Comparison of ENCODE assay signal across 1 cellular context in the genomic region with DNA sequence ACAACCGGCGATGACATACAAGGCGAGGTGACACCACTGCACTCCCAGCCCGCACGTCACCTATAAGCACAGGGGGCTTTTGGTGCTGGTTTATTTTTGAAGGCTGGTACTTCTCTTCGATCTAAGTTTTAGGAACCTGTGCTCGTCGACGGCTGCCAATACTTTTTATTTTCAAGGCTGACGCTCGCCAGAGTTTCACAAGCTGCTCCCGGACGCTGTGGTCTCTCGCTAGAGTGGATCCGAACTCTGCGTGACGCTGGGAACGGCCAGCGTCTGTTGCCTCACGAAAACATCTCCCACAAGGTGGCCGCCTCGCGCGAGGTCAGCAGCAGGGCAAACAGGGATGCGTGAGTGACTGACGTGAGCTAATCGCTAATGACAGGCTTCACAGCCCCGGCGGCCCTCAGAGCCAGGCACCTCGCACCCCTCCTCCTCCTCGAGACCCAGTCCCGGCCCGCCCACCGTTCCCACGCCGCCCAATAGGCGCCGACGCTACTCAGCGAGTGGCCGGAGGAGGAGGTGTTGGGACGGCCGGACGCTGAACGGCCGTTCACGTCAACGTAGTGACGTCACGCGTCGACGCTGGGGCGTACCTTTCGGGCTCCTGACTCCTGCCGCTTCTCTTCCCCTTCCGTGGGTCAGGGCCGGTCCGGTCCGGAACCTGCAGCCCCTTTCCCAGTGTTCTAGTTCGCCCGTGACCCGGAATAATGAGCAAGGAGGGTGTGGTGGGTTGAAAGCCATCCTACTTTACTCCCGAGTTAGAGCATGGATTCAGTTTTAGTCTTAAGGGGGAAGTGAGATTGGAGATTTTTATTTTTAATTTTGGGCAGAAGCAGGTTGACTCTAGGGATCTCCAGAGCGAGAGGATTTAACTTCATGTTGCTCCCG.
TF ChIP-seq lines count a peak whose summit lies in the region.

A gene (plus strand): TSS at position 621 of the 888 bp plus-strand sequence. CDS start 15,351 bp downstream, outside the sequence.

TF ChIP-seq in HepG2, 621 proteins besides CTCF, POLR2A, EP300 and RAD21 (continued from another document and continues in another):
- TF ChIP-seq, protein P1, sequence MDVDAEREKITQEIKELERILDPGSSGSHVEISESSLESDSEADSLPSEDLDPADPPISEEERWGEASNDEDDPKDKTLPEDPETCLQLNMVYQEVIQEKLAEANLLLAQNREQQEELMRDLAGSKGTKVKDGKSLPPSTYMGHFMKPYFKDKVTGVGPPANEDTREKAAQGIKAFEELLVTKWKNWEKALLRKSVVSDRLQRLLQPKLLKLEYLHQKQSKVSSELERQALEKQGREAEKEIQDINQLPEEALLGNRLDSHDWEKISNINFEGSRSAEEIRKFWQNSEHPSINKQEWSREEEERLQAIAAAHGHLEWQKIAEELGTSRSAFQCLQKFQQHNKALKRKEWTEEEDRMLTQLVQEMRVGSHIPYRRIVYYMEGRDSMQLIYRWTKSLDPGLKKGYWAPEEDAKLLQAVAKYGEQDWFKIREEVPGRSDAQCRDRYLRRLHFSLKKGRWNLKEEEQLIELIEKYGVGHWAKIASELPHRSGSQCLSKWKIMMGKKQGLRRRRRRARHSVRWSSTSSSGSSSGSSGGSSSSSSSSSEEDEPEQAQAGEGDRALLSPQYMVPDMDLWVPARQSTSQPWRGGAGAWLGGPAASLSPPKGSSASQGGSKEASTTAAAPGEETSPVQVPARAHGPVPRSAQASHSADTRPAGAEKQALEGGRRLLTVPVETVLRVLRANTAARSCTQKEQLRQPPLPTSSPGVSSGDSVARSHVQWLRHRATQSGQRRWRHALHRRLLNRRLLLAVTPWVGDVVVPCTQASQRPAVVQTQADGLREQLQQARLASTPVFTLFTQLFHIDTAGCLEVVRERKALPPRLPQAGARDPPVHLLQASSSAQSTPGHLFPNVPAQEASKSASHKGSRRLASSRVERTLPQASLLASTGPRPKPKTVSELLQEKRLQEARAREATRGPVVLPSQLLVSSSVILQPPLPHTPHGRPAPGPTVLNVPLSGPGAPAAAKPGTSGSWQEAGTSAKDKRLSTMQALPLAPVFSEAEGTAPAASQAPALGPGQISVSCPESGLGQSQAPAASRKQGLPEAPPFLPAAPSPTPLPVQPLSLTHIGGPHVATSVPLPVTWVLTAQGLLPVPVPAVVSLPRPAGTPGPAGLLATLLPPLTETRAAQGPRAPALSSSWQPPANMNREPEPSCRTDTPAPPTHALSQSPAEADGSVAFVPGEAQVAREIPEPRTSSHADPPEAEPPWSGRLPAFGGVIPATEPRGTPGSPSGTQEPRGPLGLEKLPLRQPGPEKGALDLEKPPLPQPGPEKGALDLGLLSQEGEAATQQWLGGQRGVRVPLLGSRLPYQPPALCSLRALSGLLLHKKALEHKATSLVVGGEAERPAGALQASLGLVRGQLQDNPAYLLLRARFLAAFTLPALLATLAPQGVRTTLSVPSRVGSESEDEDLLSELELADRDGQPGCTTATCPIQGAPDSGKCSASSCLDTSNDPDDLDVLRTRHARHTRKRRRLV (CRISPR knock-in tag; IDR thresholded peaks at IDR 0.05), result no peak
- TF ChIP-seq GATAD2A (CRISPR knock-in tag; IDR thresholded peaks at IDR 0.05), result peak; percentile 52
- no peak for TF ChIP-seq ZNF468 (CRISPR knock-in tag; IDR thresholded peaks at IDR 0.05)
- TF ChIP-seq GABPB1 (CRISPR knock-in tag; IDR thresholded peaks at IDR 0.05), result peak; percentile 92
- TF ChIP-seq ZNF616 (CRISPR knock-in tag; IDR thresholded peaks at IDR 0.05; ENCODE audit: low read depth), result 0 out of 2 replicates have a peak, but pooled peaks have one; percentile 50
- 0 out of 2 replicates have a peak, but pooled peaks have one; percentile 80 for TF ChIP-seq CAMTA2 (CRISPR knock-in tag; IDR thresholded peaks at IDR 0.05; ENCODE audit: borderline replicate concordance)
- no peak; the same call in 1 of the 2 replicates for TF ChIP-seq ZNF138 (CRISPR knock-in tag; IDR thresholded peaks at IDR 0.05; ENCODE audit: low read depth)
- peak; percentile 51; the same call in 1 of the 2 replicates for TF ChIP-seq YEATS4 (CRISPR knock-in tag; IDR thresholded peaks at IDR 0.05; ENCODE audit: borderline replicate concordance)
- peak; percentile 77; the same call in 1 of the 2 replicates for TF ChIP-seq ERF (CRISPR knock-in tag; IDR thresholded peaks at IDR 0.05)
- TF ChIP-seq ZBTB42 (CRISPR knock-in tag; IDR thresholded peaks at IDR 0.05), result no peak
- no peak for TF ChIP-seq ZNF550 (CRISPR knock-in tag; IDR thresholded peaks at IDR 0.05; ENCODE audit: borderline replicate concordance)
- TF ChIP-seq SKI (IDR thresholded peaks at IDR 0.05; ENCODE audit: partially characterized antibody), result no peak
- peak; percentile 64; the same call in 1 of the 2 replicates for TF ChIP-seq ZFP41 (CRISPR knock-in tag; IDR thresholded peaks at IDR 0.05; ENCODE audit: borderline replicate concordance)
- peak; percentile 47 for TF ChIP-seq RXRB (CRISPR knock-in tag; IDR thresholded peaks at IDR 0.05; ENCODE audit: borderline replicate concordance)
- 0 out of 2 replicates have a peak, but pooled peaks have one; percentile 41 for TF ChIP-seq FOXJ3 (CRISPR knock-in tag; IDR thresholded peaks at IDR 0.05; ENCODE audit: borderline replicate concordance)
- no peak for TF ChIP-seq ATRX (CRISPR knock-in tag; IDR thresholded peaks at IDR 0.05; ENCODE audit: borderline replicate concordance)
- TF ChIP-seq, protein P2, sequence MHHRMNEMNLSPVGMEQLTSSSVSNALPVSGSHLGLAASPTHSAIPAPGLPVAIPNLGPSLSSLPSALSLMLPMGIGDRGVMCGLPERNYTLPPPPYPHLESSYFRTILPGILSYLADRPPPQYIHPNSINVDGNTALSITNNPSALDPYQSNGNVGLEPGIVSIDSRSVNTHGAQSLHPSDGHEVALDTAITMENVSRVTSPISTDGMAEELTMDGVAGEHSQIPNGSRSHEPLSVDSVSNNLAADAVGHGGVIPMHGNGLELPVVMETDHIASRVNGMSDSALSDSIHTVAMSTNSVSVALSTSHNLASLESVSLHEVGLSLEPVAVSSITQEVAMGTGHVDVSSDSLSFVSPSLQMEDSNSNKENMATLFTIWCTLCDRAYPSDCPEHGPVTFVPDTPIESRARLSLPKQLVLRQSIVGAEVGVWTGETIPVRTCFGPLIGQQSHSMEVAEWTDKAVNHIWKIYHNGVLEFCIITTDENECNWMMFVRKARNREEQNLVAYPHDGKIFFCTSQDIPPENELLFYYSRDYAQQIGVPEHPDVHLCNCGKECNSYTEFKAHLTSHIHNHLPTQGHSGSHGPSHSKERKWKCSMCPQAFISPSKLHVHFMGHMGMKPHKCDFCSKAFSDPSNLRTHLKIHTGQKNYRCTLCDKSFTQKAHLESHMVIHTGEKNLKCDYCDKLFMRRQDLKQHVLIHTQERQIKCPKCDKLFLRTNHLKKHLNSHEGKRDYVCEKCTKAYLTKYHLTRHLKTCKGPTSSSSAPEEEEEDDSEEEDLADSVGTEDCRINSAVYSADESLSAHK (CRISPR knock-in tag; IDR thresholded peaks at IDR 0.05; ENCODE audit: borderline replicate concordance), result no peak
- TF ChIP-seq ATF1 (CRISPR knock-in tag; IDR thresholded peaks at IDR 0.05), result peak; percentile 93
- TF ChIP-seq, protein P3, sequence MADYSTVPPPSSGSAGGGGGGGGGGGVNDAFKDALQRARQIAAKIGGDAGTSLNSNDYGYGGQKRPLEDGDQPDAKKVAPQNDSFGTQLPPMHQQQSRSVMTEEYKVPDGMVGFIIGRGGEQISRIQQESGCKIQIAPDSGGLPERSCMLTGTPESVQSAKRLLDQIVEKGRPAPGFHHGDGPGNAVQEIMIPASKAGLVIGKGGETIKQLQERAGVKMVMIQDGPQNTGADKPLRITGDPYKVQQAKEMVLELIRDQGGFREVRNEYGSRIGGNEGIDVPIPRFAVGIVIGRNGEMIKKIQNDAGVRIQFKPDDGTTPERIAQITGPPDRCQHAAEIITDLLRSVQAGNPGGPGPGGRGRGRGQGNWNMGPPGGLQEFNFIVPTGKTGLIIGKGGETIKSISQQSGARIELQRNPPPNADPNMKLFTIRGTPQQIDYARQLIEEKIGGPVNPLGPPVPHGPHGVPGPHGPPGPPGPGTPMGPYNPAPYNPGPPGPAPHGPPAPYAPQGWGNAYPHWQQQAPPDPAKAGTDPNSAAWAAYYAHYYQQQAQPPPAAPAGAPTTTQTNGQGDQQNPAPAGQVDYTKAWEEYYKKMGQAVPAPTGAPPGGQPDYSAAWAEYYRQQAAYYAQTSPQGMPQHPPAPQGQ (CRISPR knock-in tag; IDR thresholded peaks at IDR 0.05; ENCODE audit: borderline replicate concordance), result no peak
- TF ChIP-seq ZNF33B (CRISPR knock-in tag; IDR thresholded peaks at IDR 0.05), result peak; percentile 54; the same call in 1 of the 2 replicates
- 0 out of 2 replicates have a peak, but pooled peaks have one; percentile 26 for TF ChIP-seq ZNF768 (CRISPR knock-in tag; IDR thresholded peaks at IDR 0.05)
- TF ChIP-seq, protein P4, sequence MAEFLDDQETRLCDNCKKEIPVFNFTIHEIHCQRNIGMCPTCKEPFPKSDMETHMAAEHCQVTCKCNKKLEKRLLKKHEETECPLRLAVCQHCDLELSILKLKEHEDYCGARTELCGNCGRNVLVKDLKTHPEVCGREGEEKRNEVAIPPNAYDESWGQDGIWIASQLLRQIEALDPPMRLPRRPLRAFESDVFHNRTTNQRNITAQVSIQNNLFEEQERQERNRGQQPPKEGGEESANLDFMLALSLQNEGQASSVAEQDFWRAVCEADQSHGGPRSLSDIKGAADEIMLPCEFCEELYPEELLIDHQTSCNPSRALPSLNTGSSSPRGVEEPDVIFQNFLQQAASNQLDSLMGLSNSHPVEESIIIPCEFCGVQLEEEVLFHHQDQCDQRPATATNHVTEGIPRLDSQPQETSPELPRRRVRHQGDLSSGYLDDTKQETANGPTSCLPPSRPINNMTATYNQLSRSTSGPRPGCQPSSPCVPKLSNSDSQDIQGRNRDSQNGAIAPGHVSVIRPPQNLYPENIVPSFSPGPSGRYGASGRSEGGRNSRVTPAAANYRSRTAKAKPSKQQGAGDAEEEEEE (CRISPR knock-in tag; IDR thresholded peaks at IDR 0.05; ENCODE audit: borderline replicate concordance), result no peak
- no peak for TF ChIP-seq HNF4G (IDR thresholded peaks at IDR 0.05; ENCODE audit: borderline replicate concordance, low read depth, low read length)
- TF ChIP-seq HNF4G (CRISPR knock-in tag; IDR thresholded peaks at IDR 0.05; ENCODE audit: borderline replicate concordance, low read depth), result no peak
- no peak for TF ChIP-seq SP1 (IDR thresholded peaks at IDR 0.05)
- TF ChIP-seq SP1 (CRISPR knock-in tag; IDR thresholded peaks at IDR 0.05), result peak; percentile 85
- TF ChIP-seq ZFP62 (CRISPR knock-in tag; IDR thresholded peaks at IDR 0.05), result no peak
- no peak; the same call in 1 of the 2 replicates for TF ChIP-seq ATF7-NPFF (CRISPR knock-in tag; IDR thresholded peaks at IDR 0.05; ENCODE audit: low read depth)
- TF ChIP-seq ZNF607 (CRISPR knock-in tag; IDR thresholded peaks at IDR 0.05; ENCODE audit: borderline replicate concordance), result peak; percentile 90; the same call in 1 of the 2 replicates
- TF ChIP-seq ZNF660 (CRISPR knock-in tag; IDR thresholded peaks at IDR 0.05; ENCODE audit: borderline replicate concordance, low read depth), result 0 out of 2 replicates have a peak, but pooled peaks have one; percentile 25
- TF ChIP-seq MIER2 (CRISPR knock-in tag; IDR thresholded peaks at IDR 0.05), result peak; percentile 52; the same call in 1 of the 2 replicates
- TF ChIP-seq ZNF749 (CRISPR knock-in tag; IDR thresholded peaks at IDR 0.05; ENCODE audit: borderline replicate concordance), result no peak; the same call in 1 of the 2 replicates
- TF ChIP-seq ZNF782 (CRISPR knock-in tag; IDR thresholded peaks at IDR 0.05; ENCODE audit: borderline replicate concordance), result no peak
- TF ChIP-seq FOSL1 (CRISPR knock-in tag; IDR thresholded peaks at IDR 0.05; ENCODE audit: borderline replicate concordance), result no peak
- TF ChIP-seq ASH2L (IDR thresholded peaks at IDR 0.05; ENCODE audit: insufficient read length, low read depth, low read length), result peak; percentile 91
- no peak for TF ChIP-seq EHMT2 (IDR thresholded peaks at IDR 0.05; ENCODE audit: borderline replicate concordance, low read depth, low read length)
- TF ChIP-seq ZMYM2 (CRISPR knock-in tag; IDR thresholded peaks at IDR 0.05), result 0 out of 2 replicates have a peak, but pooled peaks have one; percentile 39
- no peak for TF ChIP-seq DPF2 (CRISPR knock-in tag; IDR thresholded peaks at IDR 0.05; ENCODE audit: borderline replicate concordance, low read depth)
- TF ChIP-seq, protein P5, sequence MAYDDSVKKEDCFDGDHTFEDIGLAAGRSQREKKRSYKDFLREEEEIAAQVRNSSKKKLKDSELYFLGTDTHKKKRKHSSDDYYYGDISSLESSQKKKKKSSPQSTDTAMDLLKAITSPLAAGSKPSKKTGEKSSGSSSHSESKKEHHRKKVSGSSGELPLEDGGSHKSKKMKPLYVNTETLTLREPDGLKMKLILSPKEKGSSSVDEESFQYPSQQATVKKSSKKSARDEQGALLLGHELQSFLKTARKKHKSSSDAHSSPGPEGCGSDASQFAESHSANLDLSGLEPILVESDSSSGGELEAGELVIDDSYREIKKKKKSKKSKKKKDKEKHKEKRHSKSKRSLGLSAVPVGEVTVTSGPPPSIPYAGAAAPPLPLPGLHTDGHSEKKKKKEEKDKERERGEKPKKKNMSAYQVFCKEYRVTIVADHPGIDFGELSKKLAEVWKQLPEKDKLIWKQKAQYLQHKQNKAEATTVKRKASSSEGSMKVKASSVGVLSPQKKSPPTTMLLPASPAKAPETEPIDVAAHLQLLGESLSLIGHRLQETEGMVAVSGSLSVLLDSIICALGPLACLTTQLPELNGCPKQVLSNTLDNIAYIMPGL (CRISPR knock-in tag; IDR thresholded peaks at IDR 0.05; ENCODE audit: borderline replicate concordance in 1 of 2, low read depth in 1 of 2), result peak; percentile 69 to 71
- no peak for TF ChIP-seq ZNF24 (IDR thresholded peaks at IDR 0.05)
- TF ChIP-seq PAWR (CRISPR knock-in tag; IDR thresholded peaks at IDR 0.05; ENCODE audit: borderline replicate concordance), result no peak
- no peak for TF ChIP-seq ZNF878 (CRISPR knock-in tag; IDR thresholded peaks at IDR 0.05)
- TF ChIP-seq NFIB (CRISPR knock-in tag; IDR thresholded peaks at IDR 0.05; ENCODE audit: borderline replicate concordance), result no peak
- no peak for TF ChIP-seq TEAD2 (CRISPR knock-in tag; IDR thresholded peaks at IDR 0.05)
- TF ChIP-seq ZNF552 (CRISPR knock-in tag; IDR thresholded peaks at IDR 0.05; ENCODE audit: borderline replicate concordance), result no peak
- TF ChIP-seq, protein P6, sequence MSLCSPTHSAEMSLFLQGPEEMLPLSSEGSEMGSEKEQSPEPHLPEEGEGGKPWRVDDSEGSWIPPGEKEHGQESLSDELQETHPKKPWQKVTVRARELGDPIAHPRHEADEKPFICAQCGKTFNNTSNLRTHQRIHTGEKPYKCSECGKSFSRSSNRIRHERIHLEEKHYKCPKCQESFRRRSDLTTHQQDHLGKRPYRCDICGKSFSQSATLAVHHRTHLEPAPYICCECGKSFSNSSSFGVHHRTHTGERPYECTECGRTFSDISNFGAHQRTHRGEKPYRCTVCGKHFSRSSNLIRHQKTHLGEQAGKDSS (CRISPR knock-in tag; IDR thresholded peaks at IDR 0.05; ENCODE audit: borderline replicate concordance, low read depth), result no peak; the same call in 1 of the 2 replicates
- TF ChIP-seq ZMYM3 (CRISPR knock-in tag; IDR thresholded peaks at IDR 0.05), result no peak; the same call in 1 of the 2 replicates
- TF ChIP-seq HDAC2 (CRISPR knock-in tag; IDR thresholded peaks at IDR 0.05), result peak; percentile 67
- 0 out of 2 replicates have a peak, but pooled peaks have one; percentile 8 for TF ChIP-seq ZNF629 (CRISPR knock-in tag; conservative IDR thresholded peaks at IDR 0.05)
- TF ChIP-seq ZBTB21 (CRISPR knock-in tag; IDR thresholded peaks at IDR 0.05), result peak; percentile 67
- TF ChIP-seq ZNF225 (CRISPR knock-in tag; IDR thresholded peaks at IDR 0.05), result no peak; the same call in 1 of the 2 replicates
- TF ChIP-seq HNRNPK (IDR thresholded peaks at IDR 0.05; ENCODE audit: low read depth, low read length, poor library complexity, severe bottlenecking), result no peak
- TF ChIP-seq ZNF180 (CRISPR knock-in tag; IDR thresholded peaks at IDR 0.05; ENCODE audit: borderline replicate concordance, low read depth), result no peak
